Comparison of ENCODE assay signal across 8 cellular contexts in the genomic region with DNA sequence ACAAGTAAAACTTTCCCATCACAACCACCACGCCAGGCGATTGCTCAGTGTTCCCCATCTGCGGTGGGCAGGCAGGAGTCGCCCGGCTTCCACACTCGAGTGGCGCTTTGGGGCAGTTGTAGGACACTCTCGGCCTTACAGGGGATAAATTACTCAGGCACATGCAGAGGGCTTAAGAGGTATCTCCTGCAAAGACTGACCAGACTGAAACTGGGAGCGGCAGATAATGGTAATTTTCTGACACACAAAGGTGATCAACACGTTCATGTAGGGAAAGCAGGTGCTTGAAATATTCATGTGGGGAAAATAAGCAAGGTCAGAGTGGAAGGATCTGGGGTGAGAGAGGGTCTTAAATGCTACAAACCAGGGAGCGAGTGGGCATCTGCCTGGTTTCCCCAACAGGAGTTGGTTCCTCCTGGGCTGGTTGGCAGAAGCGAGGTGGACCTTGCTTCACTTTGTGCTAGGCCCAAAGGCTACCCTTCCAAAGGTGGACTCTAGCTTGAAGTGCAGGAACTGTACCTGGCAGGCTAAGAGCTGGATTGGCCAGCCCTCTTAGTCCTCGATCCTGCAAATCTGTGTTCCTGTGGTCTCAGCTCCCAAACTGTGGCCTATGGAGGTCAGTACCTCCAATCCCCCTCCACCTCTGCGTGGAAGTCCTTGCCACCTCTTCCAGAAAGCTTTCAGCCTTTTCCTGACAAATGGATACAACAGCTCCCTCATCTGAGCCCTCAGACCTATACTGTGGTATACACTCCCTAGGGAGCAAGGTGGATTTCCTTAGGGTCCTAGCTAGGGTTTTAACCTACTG. TPM values are rescaled to one million over a fixed set of nuclear protein-coding genes. Genes with fewer than 3 reads are reported as not detected.
DNase-seq lines count a peak whose midpoint lies in the region; ATAC-seq and TF ChIP-seq lines count a peak whose summit lies in the region.

No MANE protein-coding gene starts in this region.

- H3K4me3 ChIP-seq in neutrophil (ENCODE audit: low read depth in 1 of 2, low read length in 1 of 2): peak overlapping the region; percentile 57 to 59

- peaks cover 13 to 14% of the 10 kb centered on the region in 2 experiments for H3K4me1 ChIP-seq in neutrophil (ENCODE audit: control insufficient read depth in 1 of 2, insufficient read depth in 1 of 2, low read depth in 1 of 2, low read length in 1 of 2)

- peaks cover 15% of the 10 kb centered on the region for H3K27me3 ChIP-seq in neutrophil

- H3K9me3 Mint-ChIP-seq in Calu3 (ENCODE audit: low read depth, unreplicated experiment): no peaks in the 10 kb centered on the region
- no peaks in the 10 kb centered on the region for H3K9me3 Mint-ChIP-seq in effector memory CD8-positive, alpha-beta T cell

- no peaks in the 10 kb centered on the region for H3K4me1 Mint-ChIP-seq in Calu3 (ENCODE audit: low read depth, unreplicated experiment)
- peaks cover 21 to 25% of the 10 kb centered on the region in 2 donors for H3K4me1 Mint-ChIP-seq in effector memory CD8-positive, alpha-beta T cell (ENCODE audit: low read depth in 2 of 2)

- no TSS peak for BruUV-seq in Calu3 (replicated peaks; lab: Mats Ljungman, UMichigan)

- H3K36me3 Mint-ChIP-seq in Calu3 (ENCODE audit: insufficient read depth, unreplicated experiment): peaks cover 10% of the 10 kb centered on the region
- peaks cover 39% of the 10 kb centered on the region for H3K36me3 Mint-ChIP-seq in effector memory CD8-positive, alpha-beta T cell (ENCODE audit: insufficient read depth)

- CTCF ChIA-PET in Calu3 (lab: Charles Lee): interaction anchor here (0.6 kb wide), 1 partner anchor 208 kb away, joined by 4 read pairs; no protein-coding TSS in a partner anchor

- H3K9me3 ChIP-seq in neutrophil: no peaks in the 10 kb centered on the region

- H3K27ac Mint-ChIP-seq in Calu3 (ENCODE audit: unreplicated experiment): no peak overlapping the region
- peak overlapping the region; percentile 75 to 81 for H3K27ac Mint-ChIP-seq in effector memory CD8-positive, alpha-beta T cell

- H3K4me3 Mint-ChIP-seq in Calu3 (ENCODE audit: low read depth, unreplicated experiment): peak overlapping the region; percentile 55
- peak overlapping the region; percentile 74 to 77 for H3K4me3 Mint-ChIP-seq in effector memory CD8-positive, alpha-beta T cell

- intact Hi-C loops in Calu3 (cut with micrococcal nuclease; ENCODE audit: unreplicated experiment): no loop called here

- no peak for ATAC-seq in effector memory CD8-positive, alpha-beta T cell (replicated peaks)
- ATAC-seq in HG02798 (IDR thresholded peaks at IDR 0.05; ENCODE audit: poor library complexity, unreplicated experiment): no peak
- no peak for ATAC-seq in HG03520 (IDR thresholded peaks at IDR 0.05; ENCODE audit: unreplicated experiment)
- ATAC-seq in HG03175 (IDR thresholded peaks at IDR 0.05; ENCODE audit: unreplicated experiment): no peak

- peaks cover under 1% of the 10 kb centered on the region for H3K27me3 Mint-ChIP-seq in Calu3 (ENCODE audit: unreplicated experiment)
- H3K27me3 Mint-ChIP-seq in effector memory CD8-positive, alpha-beta T cell: no peaks in the 10 kb centered on the region

- TF ChIP-seq CTCF in Calu3 (IDR thresholded peaks at IDR 0.05; ENCODE audit: unreplicated experiment) (no peak), neutrophil (IDR thresholded peaks at IDR 0.05) (no peak)

- H3K36me3 ChIP-seq in neutrophil: peaks cover 32% of the 10 kb centered on the region

- DNase-seq in Calu3: no peak
- DNase-seq in NCI-H69 (lab: John Stamatoyannopoulos, UW): peak; percentile 76
- no peak for DNase-seq in effector memory CD8-positive, alpha-beta T cell
- no peak for DNase-seq in NCI-H510A treated with DMSO at 0.1 percent for 48 hours (lab: John Stamatoyannopoulos, UW)

- no peak overlapping the region for H3K27ac ChIP-seq in neutrophil

RNA-seq across cellular contexts. Expression of a gene that starts 16.7 kb away (rescaled TPM):
- 30.5 and 32.7 TPM in 2 replicates for total RNA-seq in Calu3 (2022)

RNA-seq across cellular contexts. Expression of a gene that starts 16.9 kb away (rescaled TPM):
- total RNA-seq in Calu3 (2022): 79.9 and 87.3 TPM in 2 replicates
